ENCODE assay signal across 27 cellular contexts in genomic region chr7:143049380-143049779, GRCh38. TPM values are rescaled to one million over a fixed set of nuclear protein-coding genes. Genes with fewer than 3 reads are reported as not detected.
DNase-seq lines count a peak whose midpoint lies in the region; ATAC-seq and TF ChIP-seq lines count a peak whose summit lies in the region.
"Had no signal": no experiment of that assay in that cellular context is flagged by ENCODE, and none has a peak within 500 bp of the region (broad histone marks: within the 10 kb centered on the region; RNA-seq: fewer than 3 reads in every experiment).

No MANE protein-coding gene starts in this region.

- no peak for TF ChIP-seq POLR2A in erythroblast (IDR thresholded peaks at IDR 0.05; ENCODE audit: low read length)

- H3K36me3 ChIP-seq in right atrium auricular region, result no peaks in the 10 kb centered on the region
- H3K36me3 ChIP-seq in skeletal muscle tissue (ENCODE audit: control insufficient read depth in 3 of 3, insufficient read depth in 3 of 3, low read length in 3 of 3), result no peaks in the 10 kb centered on the region
- H3K36me3 ChIP-seq: adrenal gland, cardiac muscle cell, prostate gland, spleen, upper lobe of left lung had no signal

- no peak for TF ChIP-seq CTCF in right atrium auricular region (IDR thresholded peaks at IDR 0.05)

- ATAC-seq in GM18861 (IDR thresholded peaks at IDR 0.05; ENCODE audit: unreplicated experiment), result no peak
- ATAC-seq in GM19463 (IDR thresholded peaks at IDR 0.05; ENCODE audit: unreplicated experiment), result no peak
- ATAC-seq: left colon, Panc1 had no signal

- no peak overlapping the region for H3K9ac ChIP-seq in skeletal muscle tissue (ENCODE audit: low read depth in 1 of 3, low read length in 3 of 3)

- no peak overlapping the region for H3K4me3 ChIP-seq in right atrium auricular region
- no peak overlapping the region for H3K4me3 ChIP-seq in skeletal muscle tissue (ENCODE audit: low read length in 3 of 3)
- H3K4me3 ChIP-seq: adrenal gland, cardiac muscle cell, prostate gland, SK-N-MC, spleen, upper lobe of left lung had no signal

- no peaks in the 10 kb centered on the region for H3K9me3 ChIP-seq in right atrium auricular region
- H3K9me3 ChIP-seq in skeletal muscle tissue (ENCODE audit: control insufficient read depth in 3 of 3, low read length in 3 of 3), result no peaks in the 10 kb centered on the region
- H3K9me3 ChIP-seq: adrenal gland, prostate gland, spleen, upper lobe of left lung had no signal

- H3K4me1 ChIP-seq in right atrium auricular region, result peaks cover 0 to 12% of the 10 kb centered on the region in 2 donors
- H3K4me1 ChIP-seq in skeletal muscle tissue (ENCODE audit: control insufficient read depth in 3 of 3, insufficient read depth in 3 of 3, low read length in 3 of 3), result peaks cover 3 to 11% (median 10%) of the 10 kb centered on the region in 3 donors
- H3K4me1 ChIP-seq: adrenal gland, prostate gland, upper lobe of left lung had no signal

- no peaks in the 10 kb centered on the region for H3K27me3 ChIP-seq in right atrium auricular region
- H3K27me3 ChIP-seq in skeletal muscle tissue (ENCODE audit: control insufficient read depth in 3 of 3, insufficient read depth in 3 of 3, low read length in 3 of 3), result no peaks in the 10 kb centered on the region
- H3K27me3 ChIP-seq: adrenal gland, cardiac muscle cell, spleen, upper lobe of left lung had no signal

- H3K27ac ChIP-seq in angular gyrus (ENCODE audit: low read depth, low read length), result peak overlapping the region; percentile 54
- peak overlapping the region; percentile 12 to 41 for H3K27ac ChIP-seq in right atrium auricular region
- H3K27ac ChIP-seq in skeletal muscle tissue (ENCODE audit: low read depth, low read length), result peak overlapping the region; percentile 64
- H3K27ac ChIP-seq: cardiac muscle cell, prostate gland, SK-N-MC, spleen, upper lobe of left lung had no signal

- DNase-seq in Kasumi-1 (lab: John Stamatoyannopoulos, UW) (peak; percentile 28 to 31), right atrium auricular region (ENCODE audit: low spot score) (no peak), erythroblast (lab: John Stamatoyannopoulos, UW) (no peak)
- DNase-seq: activated CD4-positive, alpha-beta memory T cell treated with anti-CD3 and anti-CD28 coated beads for 36 hours; activated gamma-delta T cell; activated T-cell treated with anti-CD3 and anti-CD28 coated beads for 4 hours; dermis blood vessel endothelial cell; left colon; NCI-H1092; NCI-H1930; NCI-H446; spleen; T-helper 2 cell; upper lobe of left lung had no signal

RNA-seq across cellular contexts. Expression of gene OR6V1, which starts 2.8 kb away (rescaled TPM):
- total RNA-seq in right atrium auricular region, result not detected
- not detected for total RNA-seq in skeletal muscle tissue
- total RNA-seq: activated CD4-positive, alpha-beta memory T cell treated with anti-CD3 and anti-CD28 coated beads for 36 hours; adrenal gland; cardiac muscle cell; dermis blood vessel endothelial cell; frontal cortex; H1; left colon; mesothelial cell of epicardium; neural crest cell; prostate gland; spleen; upper lobe of left lung had no signal

RNA-seq across cellular contexts. Expression of gene OR9A2, which starts 22.4 kb away (rescaled TPM):
- total RNA-seq in right atrium auricular region (not detected), skeletal muscle tissue (not detected)
- total RNA-seq: activated CD4-positive, alpha-beta memory T cell treated with anti-CD3 and anti-CD28 coated beads for 36 hours; adrenal gland; dermis blood vessel endothelial cell; H1; left colon; neural crest cell; prostate gland; upper lobe of left lung had no signal

Comparison
In these comparisons a context has a peak if more than half of its experiments do, and no peak if none do; other contexts are left out.
1. DNase-seq: peak in Kasumi-1 (2 of 2); none in right atrium auricular region (single experiment) and erythroblast (0 of 2).
2. Peak in every context shown above with its lines, with median percentiles within 50 percentile points of each other: H3K27ac ChIP-seq.